Comparison of ENCODE assay signal across 17 cellular contexts in genomic region chr1:63622847-63623566, GRCh38. TPM values are rescaled to one million over a fixed set of nuclear protein-coding genes. Genes with fewer than 3 reads are reported as not detected.
DNase-seq lines count a peak whose midpoint lies in the region; ATAC-seq, FAIRE-seq and TF ChIP-seq lines count a peak whose summit lies in the region.
"Had no signal": no experiment of that assay in that cellular context is flagged by ENCODE, and none has a peak within 500 bp of the region (broad histone marks: within the 10 kb centered on the region; RNA-seq: fewer than 3 reads in every experiment).

No MANE protein-coding gene starts in this region.

- H3K27ac ChIP-seq in ascending aorta (peak overlapping the region; percentile 17 to 53), pancreas (peak overlapping the region in 1 of 4 donors; percentile 20), prostate gland (no peak overlapping the region)
- H3K27ac ChIP-seq: epithelial cell of prostate, HL-60 had no signal

- FAIRE-seq in pancreas (lab: Jason Lieb, UNC), result no peak

- H3K9me3 ChIP-seq in ascending aorta (no peaks in the 10 kb centered on the region), pancreas (no peaks in the 10 kb centered on the region), prostate gland (no peaks in the 10 kb centered on the region)

- no peak overlapping the region for H3K4me3 ChIP-seq in ascending aorta
- no peak overlapping the region for H3K4me3 ChIP-seq in pancreas
- H3K4me3 ChIP-seq in prostate gland, result no peak overlapping the region
- H3K4me3 ChIP-seq: smooth muscle cell had no signal

- TF ChIP-seq POLR2A in prostate gland (IDR thresholded peaks at IDR 0.05), result no peak

- H3K4me1 ChIP-seq in ascending aorta, result peaks cover 0 to 29% of the 10 kb centered on the region in 2 donors
- peaks cover 9 to 23% (median 20%) of the 10 kb centered on the region in 3 donors for H3K4me1 ChIP-seq in pancreas
- H3K4me1 ChIP-seq in prostate gland (replicated peaks), result no peaks in the 10 kb centered on the region

- WGBS in pancreas, 2 donors, result 47 to 57% methylated on average over 7 of the region's 7 CpGs
- 84% methylated on average over 7 of the region's 7 CpGs for WGBS in prostate gland

- H3K36me3 ChIP-seq in ascending aorta (no peaks in the 10 kb centered on the region), pancreas (no peaks in the 10 kb centered on the region), prostate gland (no peaks in the 10 kb centered on the region)

- DNase-seq in ascending aorta (ENCODE audit: low spot score in 2 of 2) (no peak), pancreas (no peak), prostate gland (ENCODE audit: low spot score) (no peak), MV-4-11 (lab: John Stamatoyannopoulos, UW) (no peak)
- no peak for DNase-seq in activated CD8-positive, alpha-beta memory T cell treated with anti-CD3 and anti-CD28 coated beads, Interleukin-2, amount 50 U/mL, for 48 hours
- DNase-seq: activated naive CD8-positive, alpha-beta T cell treated with anti-CD3 and anti-CD28 coated beads for 36 hours; CD4-positive, CD25-positive, alpha-beta regulatory T cell; GF-D8; NCI-H2227 treated with DMSO at 0.1 percent for 48 hours; nephron progenitor cell; RPMI8226; T-helper 17 cell had no signal

- H3K27me3 ChIP-seq in ascending aorta, result no peaks in the 10 kb centered on the region
- no peaks in the 10 kb centered on the region for H3K27me3 ChIP-seq in pancreas
- no peaks in the 10 kb centered on the region for H3K27me3 ChIP-seq in prostate gland (replicated peaks; ENCODE audit: insufficient read depth)

- TF ChIP-seq CTCF in ascending aorta (IDR thresholded peaks at IDR 0.05) (no peak), pancreas (IDR thresholded peaks at IDR 0.05) (no peak), prostate gland (IDR thresholded peaks at IDR 0.05) (no peak)

- peak; percentile 67 for ATAC-seq in GM18909 (IDR thresholded peaks at IDR 0.05; ENCODE audit: poor library complexity, unreplicated experiment)
- peak; percentile 37 for ATAC-seq in HG03558 (IDR thresholded peaks at IDR 0.05; ENCODE audit: extremely low read depth, unreplicated experiment)
- ATAC-seq in pancreas, result peak in 3 of 4 donors; percentile 66 to 80 (median 69)
- ATAC-seq: T-helper 17 cell had no signal

- intact Hi-C loops in ascending aorta (cut with DNase I) (no loop called here), pancreas (cut with DNase I) (no loop called here), prostate gland (cut with DNase I) (no loop called here)

RNA-seq across cellular contexts. Expression of gene PGM1, which starts 29.8 kb away (rescaled TPM):
- total RNA-seq in ascending aorta, result 23.7 TPM
- 100 to 1,000 TPM in 1 of 6 donors, 10 to 100 TPM in 5; 55.6 to 106 (median 68.0) TPM for total RNA-seq in pancreas
- 10 to 100 TPM; 19.8 to 21.7 TPM for polyA plus RNA-seq in pancreas
- total RNA-seq in prostate gland, result 10 to 100 TPM; 49.5 to 54.7 TPM

Comparison
In these comparisons a context has a peak if more than half of its experiments do, and no peak if none do; other contexts are left out.
1. H3K27ac ChIP-seq: peak in ascending aorta (2 of 2); none in prostate gland (0 of 2).
2. Peak in every context shown above with its lines, with median percentiles within 50 percentile points of each other: ATAC-seq.